Comparison of ENCODE assay signal across 24 cellular contexts in genomic region chr16:78932395-78932794, GRCh38.
"Had no signal": no experiment of that assay in that cellular context is flagged by ENCODE, and none has a peak within 500 bp of the region (broad histone marks: within the 10 kb centered on the region; RNA-seq: fewer than 3 reads in every experiment).

No MANE protein-coding gene starts in this region.

- H3K27ac Mint-ChIP-seq: activated B cell treated with CpG ODN at 0.5 μM for 24 hours; activated CD4-positive, alpha-beta memory T cell treated with anti-CD3 and anti-CD28 coated beads for 36 hours; activated CD4-positive, alpha-beta T cell treated with anti-CD3 and anti-CD28 coated beads, Interleukin-2, amount 10 ng/mL, durations not matched to agents 7 days and 5 days; activated naive CD4-positive, alpha-beta T cell treated with anti-CD3 and anti-CD28 coated beads, Interleukin-2, amount 10 ng/mL, durations not matched to agents 7 days and 5 days; activated naive CD8-positive, alpha-beta T cell treated with anti-CD3 and anti-CD28 coated beads for 36 hours; activated T-helper 17 cell treated with anti-CD3 and anti-CD28 coated beads, Interleukin-2, amount 50 U/mL, for 72 hours; T-cell had no signal

- ATAC-seq: Right ventricle myocardium inferior, T-cell had no signal

- DNase-seq: activated B cell treated with CpG ODN at 0.5 μM for 24 hours; activated CD4-positive, alpha-beta memory T cell treated with anti-CD3 and anti-CD28 coated beads for 36 hours; activated CD4-positive, alpha-beta T cell treated with anti-CD3 and anti-CD28 coated beads for 1 hour; activated CD4-positive, alpha-beta T cell treated with anti-CD3 and anti-CD28 coated beads, Interleukin-2, amount 10 ng/mL, durations not matched to agents 7 days and 5 days; activated CD8-positive, alpha-beta memory T cell treated with anti-CD3 and anti-CD28 coated beads for 24 hours; activated gamma-delta T cell treated with Interleukin-2 at 50 U/mL for 16 hours; activated naive CD4-positive, alpha-beta T cell treated with anti-CD3 and anti-CD28 coated beads, Interleukin-2, amount 10 ng/mL, durations not matched to agents 7 days and 5 days; activated naive CD8-positive, alpha-beta T cell treated with anti-CD3 and anti-CD28 coated beads for 36 hours; activated T-cell treated with anti-CD3 and anti-CD28 coated beads for 4 hours; activated T-cell treated with anti-CD3 and anti-CD28 coated beads, Interleukin-2, amount 50 U/mL, for 48 hours; caudate nucleus; MG63; NCI-H1417; NCI-H1694; NCI-H2029; NCI-H2107; NCI-H510A treated with DMSO at 0.1 percent for 48 hours; NCI-H748 treated with DMSO at 0.1 percent for 48 hours; T-cell; T-helper 2 cell; T1000 had no signal

- H3K4me3 ChIP-seq: MG63, SK-N-MC had no signal

- H3K9me3 Mint-ChIP-seq: activated CD4-positive, alpha-beta memory T cell treated with anti-CD3 and anti-CD28 coated beads for 36 hours; activated T-helper 17 cell treated with anti-CD3 and anti-CD28 coated beads, Interleukin-2, amount 50 U/mL, for 72 hours; T-cell had no signal

- H3K36me3 ChIP-seq: MG63 had no signal

- H3K4me1 Mint-ChIP-seq: activated CD4-positive, alpha-beta T cell treated with anti-CD3 and anti-CD28 coated beads, Interleukin-2, amount 10 ng/mL, durations not matched to agents 7 days and 5 days; activated naive CD4-positive, alpha-beta T cell treated with anti-CD3 and anti-CD28 coated beads, Interleukin-2, amount 10 ng/mL, durations not matched to agents 7 days and 5 days; activated naive CD8-positive, alpha-beta T cell treated with anti-CD3 and anti-CD28 coated beads for 36 hours; activated T-helper 17 cell treated with anti-CD3 and anti-CD28 coated beads, Interleukin-2, amount 50 U/mL, for 72 hours; T-cell had no signal

- H3K36me3 Mint-ChIP-seq: activated naive CD4-positive, alpha-beta T cell treated with anti-CD3 and anti-CD28 coated beads, Interleukin-2, amount 10 ng/mL, durations not matched to agents 7 days and 5 days; activated naive CD8-positive, alpha-beta T cell treated with anti-CD3 and anti-CD28 coated beads for 36 hours; T-cell had no signal

- H3K4me3 Mint-ChIP-seq: activated B cell treated with CpG ODN at 0.5 μM for 24 hours; activated CD4-positive, alpha-beta memory T cell treated with anti-CD3 and anti-CD28 coated beads for 36 hours; activated CD4-positive, alpha-beta T cell treated with anti-CD3 and anti-CD28 coated beads, Interleukin-2, amount 10 ng/mL, durations not matched to agents 7 days and 5 days; activated naive CD4-positive, alpha-beta T cell treated with anti-CD3 and anti-CD28 coated beads, Interleukin-2, amount 10 ng/mL, durations not matched to agents 7 days and 5 days; activated naive CD8-positive, alpha-beta T cell treated with anti-CD3 and anti-CD28 coated beads for 36 hours; activated T-helper 17 cell treated with anti-CD3 and anti-CD28 coated beads, Interleukin-2, amount 50 U/mL, for 72 hours; T-cell had no signal

- H3K9me3 ChIP-seq: MG63 had no signal

- H3K27ac ChIP-seq: SK-N-MC had no signal

- H3K27me3 ChIP-seq: MG63 had no signal

- H3K27me3 Mint-ChIP-seq: activated B cell treated with CpG ODN at 0.5 μM for 24 hours; activated CD4-positive, alpha-beta memory T cell treated with anti-CD3 and anti-CD28 coated beads for 36 hours; activated CD4-positive, alpha-beta T cell treated with anti-CD3 and anti-CD28 coated beads, Interleukin-2, amount 10 ng/mL, durations not matched to agents 7 days and 5 days; activated naive CD8-positive, alpha-beta T cell treated with anti-CD3 and anti-CD28 coated beads for 36 hours; activated T-helper 17 cell treated with anti-CD3 and anti-CD28 coated beads, Interleukin-2, amount 50 U/mL, for 72 hours; T-cell had no signal
